1 cellular context compared by ENCODE assay signal in genomic region chr6:113959235-113959634, GRCh38.
TF ChIP-seq lines count a peak whose summit lies in the region.

No MANE protein-coding gene starts in this region.

TF ChIP-seq in GM12878, 131 proteins besides CTCF, POLR2A, EP300 and RAD21 (continued from another document):
- TF ChIP-seq HSF1 (IDR thresholded peaks at IDR 0.05; ENCODE audit: low read depth, low read length), result no peak
- TF ChIP-seq ZNF622 (IDR thresholded peaks at IDR 0.05), result no peak
- no peak for TF ChIP-seq ZNF207 (IDR thresholded peaks at IDR 0.05; ENCODE audit: borderline replicate concordance)
